23 cellular contexts compared by ENCODE assay signal in the genomic region with DNA sequence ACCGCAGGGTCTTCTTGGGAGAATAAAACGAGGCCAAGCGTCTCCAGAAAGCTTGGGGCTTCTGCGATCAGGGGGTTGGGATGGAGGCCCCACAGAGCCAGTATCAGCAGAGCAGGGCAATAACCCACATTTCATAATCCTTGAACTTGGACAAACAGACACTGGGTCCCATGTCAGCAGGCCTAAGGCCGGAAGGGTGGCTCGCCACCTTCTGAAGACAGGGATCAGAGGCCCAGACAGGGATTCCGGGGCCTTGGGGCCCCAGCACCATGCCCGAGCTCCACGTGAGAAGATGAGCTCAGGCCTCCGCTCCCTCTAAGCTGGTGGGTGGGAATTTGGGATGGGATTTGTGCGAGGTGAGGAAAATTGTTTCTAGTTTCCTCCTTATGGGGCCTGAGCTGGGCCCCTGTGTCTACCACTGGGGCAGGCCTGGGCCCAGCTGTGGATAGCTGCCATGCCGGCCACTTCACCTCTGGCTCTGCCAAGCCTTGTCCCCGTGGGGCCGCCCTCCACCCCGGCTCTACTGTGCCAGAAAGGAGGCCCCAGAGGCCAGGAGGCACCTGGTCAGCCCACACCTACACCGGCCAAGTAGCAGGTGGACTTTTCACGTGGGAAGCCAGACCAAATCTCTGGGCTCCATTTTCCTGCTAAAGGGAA.
DNase-seq lines count a peak whose midpoint lies in the region; ATAC-seq, FAIRE-seq and TF ChIP-seq lines count a peak whose summit lies in the region.
"Had no signal": no experiment of that assay in that cellular context is flagged by ENCODE, and none has a peak within 500 bp of the region (broad histone marks: within the 10 kb centered on the region; RNA-seq: fewer than 3 reads in every experiment).

No MANE protein-coding gene starts in this region.

- H3K27ac Mint-ChIP-seq in brain (peak overlapping the region in 3 of 5 experiments; percentile 51 to 95 (median 82)), nephron (peak overlapping the region in 2 of 3 experiments; percentile 33 to 48), Calu3 (ENCODE audit: unreplicated experiment) (no peak overlapping the region)
- no peak overlapping the region for H3K27ac Mint-ChIP-seq in T-helper 2 cell treated with Interferon-gamma antibody and Interleukin-4, amounts not matched to agents 5 μg/mL and 100 μg/mL, for 36 hours
- H3K27ac Mint-ChIP-seq: IgD-negative memory B cell had no signal

- H3K4me3 Mint-ChIP-seq in brain (no peak overlapping the region), nephron (no peak overlapping the region), Calu3 (ENCODE audit: low read depth, unreplicated experiment) (no peak overlapping the region)
- no peak overlapping the region for H3K4me3 Mint-ChIP-seq in T-helper 2 cell treated with Interferon-gamma antibody and Interleukin-4, amounts not matched to agents 5 μg/mL and 100 μg/mL, for 36 hours
- H3K4me3 Mint-ChIP-seq: CD4-positive, CD25-positive, alpha-beta regulatory T cell; H9; IgD-negative memory B cell had no signal

- ATAC-seq in HepG2 = peak; percentile 48

- peaks cover 2% of the 10 kb centered on the region for H3K27me3 Mint-ChIP-seq in brain
- H3K27me3 Mint-ChIP-seq in nephron (ENCODE audit: low read depth) = peaks cover 29% of the 10 kb centered on the region
- H3K27me3 Mint-ChIP-seq in Calu3 (ENCODE audit: unreplicated experiment) = peaks cover 18% of the 10 kb centered on the region
- peaks cover 9% of the 10 kb centered on the region for H3K27me3 Mint-ChIP-seq in T-helper 2 cell treated with Interferon-gamma antibody and Interleukin-4, amounts not matched to agents 5 μg/mL and 100 μg/mL, for 36 hours (ENCODE audit: low read depth)

- H3K27ac ChIP-seq in HepG2 (ENCODE audit: extremely low read length, insufficient read depth, low read length) = peak overlapping the region; percentile 30
- H3K27ac ChIP-seq in osteoblast (ENCODE audit: low read depth, low read length) = no peak overlapping the region
- no peak overlapping the region for H3K27ac ChIP-seq in ascending aorta
- H3K27ac ChIP-seq: HL-60 had no signal

- peak; percentile 18 for FAIRE-seq in HepG2 (lab: Jason Lieb, UNC)
- FAIRE-seq: A204.1, D721Med, G401.6, GM12891, GM19239, H1 had no signal

- H3K4me2 ChIP-seq in HepG2 (ENCODE audit: low read depth, low read length) (peak overlapping the region; percentile 56), osteoblast (ENCODE audit: insufficient read depth, low read length) (no peak overlapping the region)

- in situ Hi-C loops in HepG2 (cut with HindIII; ENCODE audit: extremely low pct_ligation_motif_present, low pct_unique_long_range_greater_than_20kb) = loop anchor here (10.0 kb wide), 1 partner anchor 155 kb away; no protein-coding TSS in a partner anchor

- no peaks in the 10 kb centered on the region for H3K36me3 Mint-ChIP-seq in brain
- H3K36me3 Mint-ChIP-seq in nephron (ENCODE audit: low read depth) = no peaks in the 10 kb centered on the region
- no peaks in the 10 kb centered on the region for H3K36me3 Mint-ChIP-seq in Calu3 (ENCODE audit: insufficient read depth, unreplicated experiment)
- H3K36me3 Mint-ChIP-seq in T-helper 2 cell treated with Interferon-gamma antibody and Interleukin-4, amounts not matched to agents 5 μg/mL and 100 μg/mL, for 36 hours (ENCODE audit: low read depth) = no peaks in the 10 kb centered on the region
- H3K36me3 Mint-ChIP-seq: CD4-positive, CD25-positive, alpha-beta regulatory T cell; CD8-positive, alpha-beta memory T cell; IgD-negative memory B cell had no signal

- POLR2A ChIA-PET in HepG2 (lab: Yijun Ruan, JAX) = interaction anchor here (1.3 to 2.0 kb wide), 3 partner anchors 18 to 284 kb away, joined by 5 to 11 read pairs (median 7); a partner anchor contains a TSS

- H3K27me3 ChIP-seq in HepG2 (ENCODE audit: control insufficient read depth in 1 of 2, insufficient read depth in 2 of 2, low read length in 2 of 2) = peaks cover 0 to 13% of the 10 kb centered on the region in 2 experiments; a peak in 3 of 5 replicates
- peaks cover 24% of the 10 kb centered on the region for H3K27me3 ChIP-seq in osteoblast (ENCODE audit: insufficient read depth, low read length)
- H3K27me3 ChIP-seq in ascending aorta = no peaks in the 10 kb centered on the region
- H3K27me3 ChIP-seq: BE2C had no signal

- H4K20me1 ChIP-seq in HepG2 (ENCODE audit: insufficient read depth, low read length) = no peaks in the 10 kb centered on the region
- no peaks in the 10 kb centered on the region for H4K20me1 ChIP-seq in osteoblast (ENCODE audit: insufficient read depth, low read length)

- peaks cover 60% of the 10 kb centered on the region for H3K4me1 Mint-ChIP-seq in brain
- H3K4me1 Mint-ChIP-seq in nephron = peaks cover 47% of the 10 kb centered on the region
- peaks cover 1% of the 10 kb centered on the region for H3K4me1 Mint-ChIP-seq in Calu3 (ENCODE audit: low read depth, unreplicated experiment)
- H3K4me1 Mint-ChIP-seq in T-helper 2 cell treated with Interferon-gamma antibody and Interleukin-4, amounts not matched to agents 5 μg/mL and 100 μg/mL, for 36 hours (ENCODE audit: low read depth) = peaks cover 5% of the 10 kb centered on the region

- no peak for TF ChIP-seq POLR2A in HepG2 (IDR thresholded peaks at IDR 0.05; ENCODE audit: insufficient read depth in 1 of 2, low read depth in 2 of 2, low read length in 2 of 2)

- H3K9me3 ChIP-seq in HepG2 (ENCODE audit: low read length) (no peaks in the 10 kb centered on the region), osteoblast (ENCODE audit: low read depth, low read length) (no peaks in the 10 kb centered on the region), ascending aorta (no peaks in the 10 kb centered on the region)
- H3K9me3 ChIP-seq: BE2C had no signal

- WGBS in HepG2 (ENCODE audit: low lambda C conversion rate) = 29% methylated on average over 9 of the region's 17 CpGs

- peaks cover 82% of the 10 kb centered on the region for H3K4me1 ChIP-seq in HepG2 (ENCODE audit: insufficient read depth, low read length)
- no peaks in the 10 kb centered on the region for H3K4me1 ChIP-seq in osteoblast (ENCODE audit: insufficient read depth, low read length)
- no peaks in the 10 kb centered on the region for H3K4me1 ChIP-seq in ascending aorta

- H3K9me3 Mint-ChIP-seq in brain (peaks cover 0 to 5% (median 0%) of the 10 kb centered on the region in 5 experiments), nephron (no peaks in the 10 kb centered on the region), Calu3 (ENCODE audit: low read depth, unreplicated experiment) (no peaks in the 10 kb centered on the region)
- H3K9me3 Mint-ChIP-seq in T-helper 2 cell treated with Interferon-gamma antibody and Interleukin-4, amounts not matched to agents 5 μg/mL and 100 μg/mL, for 36 hours = no peaks in the 10 kb centered on the region
- H3K9me3 Mint-ChIP-seq: CD4-positive, CD25-positive, alpha-beta regulatory T cell; CD8-positive, alpha-beta memory T cell; H9 had no signal

- H2AFZ ChIP-seq in HepG2 (ENCODE audit: low read length) = no peak overlapping the region
- H2AFZ ChIP-seq in osteoblast (ENCODE audit: low read length) = no peak overlapping the region

- TF ChIP-seq CTCF in brain (conservative IDR thresholded peaks at IDR 0.05) (no peak), HepG2 (CRISPR knock-in tag; IDR thresholded peaks at IDR 0.05) (no peak), nephron (IDR thresholded peaks at IDR 0.05; ENCODE audit: unreplicated experiment in 3 of 3) (no peak), osteoblast (IDR thresholded peaks at IDR 0.05; ENCODE audit: extremely low read depth, low read depth, low read length) (no peak), Calu3 (IDR thresholded peaks at IDR 0.05; ENCODE audit: unreplicated experiment) (no peak), ascending aorta (IDR thresholded peaks at IDR 0.05) (no peak)

- TF ChIP-seq EP300 in HepG2 (IDR thresholded peaks at IDR 0.05; ENCODE audit: low read depth in 2 of 2, low read length in 2 of 2) = 0 out of 4 replicates have a peak, but pooled peaks of 1 of the 2 experiments have one; percentile 44
- TF ChIP-seq EP300 in HepG2 (CRISPR knock-in tag; IDR thresholded peaks at IDR 0.05; ENCODE audit: borderline replicate concordance) = no peak

- H3K79me2 ChIP-seq in HepG2 (ENCODE audit: insufficient read depth, low read length) (no peaks in the 10 kb centered on the region), osteoblast (ENCODE audit: insufficient read depth, low read length) (no peaks in the 10 kb centered on the region)

- CTCF ChIA-PET in HepG2 (lab: Yijun Ruan, JAX; ENCODE audit: low intra/inter-chr PET ratio, low total read pairs) = no interaction called here
- CTCF ChIA-PET in Calu3 (lab: Charles Lee) = no interaction called here

- TF ChIP-seq RAD21 in HepG2 (CRISPR knock-in tag; IDR thresholded peaks at IDR 0.05) = no peak

- intact Hi-C loops in HepG2 (cut with micrococcal nuclease; ENCODE audit: unreplicated experiment) (loop anchor here (10.0 kb wide), 2 partner anchors 155 to 975 kb away; no protein-coding TSS in a partner anchor), Calu3 (cut with micrococcal nuclease; ENCODE audit: unreplicated experiment) (loop anchor here (10.0 kb wide), 2 partner anchors 185 to 1005 kb away; no protein-coding TSS in a partner anchor), ascending aorta (cut with DNase I) (loop anchor here (10.0 kb wide), 1 partner anchor 215 kb away; no protein-coding TSS in a partner anchor)

- BruUV-seq in HepG2 (replicated peaks; lab: Mats Ljungman, UMichigan) = no TSS peak
- BruUV-seq in Calu3 (replicated peaks; lab: Mats Ljungman, UMichigan) = no TSS peak

- DNase-seq in HepG2 (ENCODE audit: low spot score) (no peak), osteoblast (ENCODE audit: insufficient read length, low spot score, missing footprints) (peak; percentile 71), Calu3 (no peak), mucosa of gallbladder (ENCODE audit: low spot score) (no peak), ascending aorta (ENCODE audit: low spot score in 2 of 2) (no peak)
- DNase-seq in T-helper 2 cell treated with Interferon-gamma antibody and Interleukin-4, amounts not matched to agents 5 μg/mL and 100 μg/mL, for 36 hours (ENCODE audit: low spot score) = no peak
- DNase-seq: ACHN; C1 segment of cervical spinal cord; CD4-positive, CD25-positive, alpha-beta regulatory T cell; CD8-positive, alpha-beta memory T cell; COR-L47; H9 had no signal

- peak overlapping the region; percentile 37 for H3K9ac ChIP-seq in HepG2 (ENCODE audit: insufficient read depth, low read depth, low read length)

- H3K36me3 ChIP-seq in HepG2 (replicated peaks in 1 of 2; ENCODE audit: control insufficient read depth in 1 of 2, insufficient read depth in 2 of 2, low read length in 2 of 2) = no peaks in the 10 kb centered on the region
- H3K36me3 ChIP-seq in osteoblast (ENCODE audit: insufficient read depth, low read length) = no peaks in the 10 kb centered on the region
- H3K36me3 ChIP-seq in ascending aorta = no peaks in the 10 kb centered on the region
- H3K36me3 ChIP-seq: BE2C had no signal

- H3K4me3 ChIP-seq in HepG2 (replicated peaks in 1 of 3; ENCODE audit: insufficient read depth in 1 of 3, low read depth in 2 of 3, low read length in 3 of 3) = peak overlapping the region in 1 of 3 experiments; percentile 36; a peak in 2 of 6 replicates
- no peak overlapping the region for H3K4me3 ChIP-seq in osteoblast (ENCODE audit: insufficient read depth, low read length)
- H3K4me3 ChIP-seq in ascending aorta = no peak overlapping the region

Comparison
In these comparisons a context has a peak if more than half of its experiments do, and no peak if none do; other contexts are left out.
1. H3K27ac Mint-ChIP-seq: peak in brain (3 of 5) and nephron (2 of 3); none in Calu3 (single experiment) and T-helper 2 cell treated with Interferon-gamma antibody and Interleukin-4, amounts not matched to agents 5 μg/mL and 100 μg/mL, for 36 hours (single experiment).